In the genomic region with DNA sequence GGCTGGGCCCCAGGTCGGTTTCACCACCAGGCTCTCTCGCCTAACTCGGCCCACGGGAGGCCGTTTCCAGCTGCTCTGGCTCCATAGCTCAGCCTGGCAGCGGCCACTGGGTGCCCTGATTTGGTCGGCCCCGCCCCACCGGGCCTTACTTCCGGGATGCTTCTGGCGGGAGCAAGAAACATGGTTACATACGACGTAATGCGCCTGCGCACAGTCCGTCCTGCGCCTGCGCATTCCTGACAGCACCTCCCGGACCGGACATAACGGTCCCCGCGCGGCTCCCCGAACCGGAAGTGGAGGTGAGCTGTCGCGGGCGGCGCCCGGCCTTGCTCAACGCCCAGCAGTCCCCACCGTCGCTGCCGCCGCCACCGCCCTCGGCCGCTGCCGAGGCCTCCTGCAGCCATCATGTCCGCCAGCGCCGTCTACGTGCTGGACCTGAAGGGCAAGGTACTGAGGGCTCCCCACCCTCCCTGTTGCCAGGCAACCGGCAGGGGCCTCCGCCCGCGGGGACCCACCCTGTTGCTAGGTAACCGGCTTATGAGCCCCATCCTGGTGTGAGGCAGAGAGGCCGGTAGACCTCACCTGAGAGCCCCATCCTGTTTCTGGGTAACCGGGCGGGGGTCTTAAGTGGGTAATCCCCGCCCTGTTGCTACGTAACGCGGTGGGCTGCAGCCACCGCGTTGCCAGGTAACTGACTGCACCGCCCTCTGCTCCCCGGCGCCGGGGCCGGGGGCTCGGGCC, we compare ENCODE assay signal across 8 cellular contexts. TPM values are rescaled to one million over a fixed set of nuclear protein-coding genes. Genes with fewer than 3 reads are reported as not detected.
DNase-seq lines count a peak whose midpoint lies in the region; ATAC-seq and TF ChIP-seq lines count a peak whose summit lies in the region.

A gene (plus strand): TSS at position 290 of the 741 bp plus-strand sequence. CDS start 116 bp downstream, at position 406.

- peak within 1 kb of the TSS; percentile 100 for H2AK9ac ChIP-seq in IMR-90 (replicated peaks; ENCODE audit: low read depth, low read length, poor library complexity)

- peaks cover 11% of the 10 kb centered on the region for H3K4me1 ChIP-seq in IMR-90 (ENCODE audit: control insufficient read depth, insufficient read depth, low read length)

- WGBS in IMR-90 (ENCODE audit: extremely low coverage in 2 of 2, insufficient read length in 1 of 2), 2 experiments, result 1% methylated on average over 52 of the region's 64 CpGs; no CpG with 5 or more reads in 1 of the 2 experiments

- POLR2A ChIA-PET in IMR-90 (lab: Charles Lee; ENCODE audit: unreplicated experiment), result no interaction called here

- H3K4ac ChIP-seq in IMR-90 (ENCODE audit: low read depth, low read length), result peak within 1 kb of the TSS; percentile 97

- H3K14ac ChIP-seq in IMR-90 (replicated peaks; ENCODE audit: low read depth, low read length), result peak within 1 kb of the TSS; percentile 91

- H3K56ac ChIP-seq in IMR-90 (ENCODE audit: extremely low read depth, insufficient read depth, low read length), result peak within 1 kb of the TSS; percentile 94

- CTCF ChIA-PET in IMR-90 (lab: Yijun Ruan, JAX), result interaction anchor here (0.9 kb wide), 1 partner anchor 13 kb away, joined by 3 read pairs; a partner anchor contains a TSS

- ATAC-seq in GM21528 (IDR thresholded peaks at IDR 0.05; ENCODE audit: low FRiP score, unreplicated experiment), result peak; percentile 84
- ATAC-seq in IMR-90 (ENCODE audit: low read depth), result peak; percentile 85

- H3K4me2 ChIP-seq in IMR-90 (ENCODE audit: low read depth, low read length), result peak within 1 kb of the TSS; percentile 98

- H3K9ac ChIP-seq in IMR-90 (ENCODE audit: low read depth, low read length), result peak within 1 kb of the TSS; percentile 96

- peaks cover 8 to 46% of the 10 kb centered on the region in 2 experiments; a peak in 3 of 4 replicates for H3K79me1 ChIP-seq in IMR-90 (ENCODE audit: low read depth in 1 of 2, low read length in 2 of 2)

- TF ChIP-seq CTCF in IMR-90 (conservative IDR thresholded peaks at IDR 0.05; ENCODE audit: low read depth, low read length), result no peak

- H2AK5ac ChIP-seq in IMR-90 (ENCODE audit: low read depth, low read length), result peak within 1 kb of the TSS; percentile 95

- H4K20me1 ChIP-seq in IMR-90 (ENCODE audit: insufficient read depth, low read length), result peaks cover 41% of the 10 kb centered on the region

- H3K23ac ChIP-seq in IMR-90 (ENCODE audit: low read depth, low read length), result peak within 1 kb of the TSS; percentile 96

- H4K5ac ChIP-seq in IMR-90 (ENCODE audit: low read depth, low read length), result peak within 1 kb of the TSS; percentile 93

- peak within 1 kb of the TSS; percentile 23; the same call in 1 of the 2 replicates for H2BK20ac ChIP-seq in IMR-90 (ENCODE audit: low read depth, low read length)

- DNase-seq in DMS 273 (lab: John Stamatoyannopoulos, UW; ENCODE audit: unreplicated experiment) (peak; percentile 99), IMR-90 (peak; percentile 97), OCI-M1 (lab: John Stamatoyannopoulos, UW) (peak; percentile 97), activated T-cell treated with anti-CD3 and anti-CD28 coated beads for 4 hours (peak; percentile 98), epithelial cell of prostate (ENCODE audit: low read depth, low spot score) (peak; percentile 86), mucosa of gallbladder (ENCODE audit: low spot score) (peak; percentile 98)
- peak; percentile 96 to 97 for DNase-seq in stimulated activated CD8-positive, alpha-beta memory T cell treated with anti-CD3 and anti-CD28 coated beads, Interleukin-4, amount 100 ng/mL, for 4 hours (ENCODE audit: low read depth in 2 of 2, low spot score in 1 of 2)

- H2BK15ac ChIP-seq in IMR-90 (ENCODE audit: low read depth, low read length), result peak within 1 kb of the TSS; percentile 57; the same call in 2 of the 3 replicates

- H2BK5ac ChIP-seq in IMR-90 (ENCODE audit: low read depth, low read length, poor library complexity, severe bottlenecking), result peak within 1 kb of the TSS; percentile 97

- peaks cover 22% of the 10 kb centered on the region for H3K36me3 ChIP-seq in IMR-90 (ENCODE audit: control insufficient read depth, insufficient read depth, low read length)

- H3K9me3 ChIP-seq in IMR-90 (ENCODE audit: control insufficient read depth, insufficient read depth, low read length), result no peaks in the 10 kb centered on the region

- dilution Hi-C loops in IMR-90 (cut with HindIII; ENCODE audit: low sequenced_read_pairs, unreplicated experiment), result no loop called here

- H3K27ac ChIP-seq in IMR-90 (ENCODE audit: insufficient read depth, low read length) (peak within 1 kb of the TSS; percentile 97), epithelial cell of prostate (peak within 1 kb of the TSS; percentile 69)

- H3K4me3 ChIP-seq in IMR-90 (ENCODE audit: insufficient read depth, low read depth, low read length), result peak within 1 kb of the TSS; percentile 94

- H2AFZ ChIP-seq in IMR-90 (replicated peaks; ENCODE audit: low read length, poor library complexity), result peak within 1 kb of the TSS; percentile 91

- H3K18ac ChIP-seq in IMR-90 (ENCODE audit: low read depth, low read length), result peak within 1 kb of the TSS; percentile 48

- peak within 1 kb of the TSS; percentile 64 for H2BK120ac ChIP-seq in IMR-90 (ENCODE audit: low read depth, low read length)

- H3K27me3 ChIP-seq in IMR-90 (ENCODE audit: control insufficient read depth, insufficient read depth, low read length), result no peaks in the 10 kb centered on the region

- intact Hi-C loops in IMR-90 (cut with micrococcal nuclease), result loop anchor here (2.0 to 5.0 kb wide), 2 partner anchors 120 to 185 kb away; a partner anchor contains a TSS

- H4K91ac ChIP-seq in IMR-90 (ENCODE audit: insufficient read depth, low read depth, low read length), result peak within 1 kb of the TSS; percentile 91

- H4K8ac ChIP-seq in IMR-90 (ENCODE audit: low read depth in 2 of 2, low read length in 2 of 2), result peak within 1 kb of the TSS; percentile 71 to 98

- BruUV-seq in IMR-90 (replicated peaks; lab: Mats Ljungman, UMichigan), result no TSS peak

- no peak for TF ChIP-seq RAD21 in IMR-90 (IDR thresholded peaks at IDR 0.05; ENCODE audit: low read length)

- peaks cover 24% of the 10 kb centered on the region for H3K9me1 ChIP-seq in IMR-90 (ENCODE audit: insufficient read depth, low read length)

- TF ChIP-seq POLR2A in IMR-90 (IDR thresholded peaks at IDR 0.05; ENCODE audit: low read depth, low read length), result 0 out of 2 replicates have a peak, but pooled peaks have one; percentile 42

- in situ Hi-C loops in IMR-90 (cut with MboI; ENCODE audit: low sequenced_read_pairs), result loop anchor here (25.0 kb wide), 4 partner anchors 360 to 1085 kb away; a partner anchor contains a TSS

TF ChIP-seq in IMR-90, 13 proteins besides CTCF, POLR2A, EP300 and RAD21:
- TF ChIP-seq MAZ (IDR thresholded peaks at IDR 0.05; ENCODE audit: borderline replicate concordance, low read depth, low read length) (peak; percentile 48; the same call in 1 of the 2 replicates), RCOR1 (IDR thresholded peaks at IDR 0.05; ENCODE audit: insufficient replicate concordance, low read length) (no peak), RFX5 (IDR thresholded peaks at IDR 0.05; ENCODE audit: low read depth, low read length) (no peak), SMC3 (IDR thresholded peaks at IDR 0.05; ENCODE audit: low read depth, low read length) (no peak), MXI1 (IDR thresholded peaks at IDR 0.05; ENCODE audit: borderline replicate concordance, low read depth, low read length) (peak; percentile 35; the same call in 1 of the 2 replicates), CEBPB (IDR thresholded peaks at IDR 0.05; ENCODE audit: low read depth, low read length) (peak; percentile 78)

RNA-seq across cellular contexts. Expression of the gene that starts here (rescaled TPM):
- 85.1 and 85.8 TPM in 2 replicates for total RNA-seq in IMR-90 (2012; rRNA removed)
- polyA plus RNA-seq in IMR-90 (2012; rRNA removed), result 97.4 and 99.1 TPM in 2 replicates
- 70.2 and 144 TPM in 2 replicates for polyA plus RNA-seq in IMR-90 (2012; cell fraction: cytosol; rRNA removed)
- 123 and 181 TPM in 2 replicates for polyA plus RNA-seq in IMR-90 (2012; cell fraction: nucleus; rRNA removed; ENCODE audit: low replicate concordance)
- total RNA-seq in mucosa of gallbladder, result 84.0 TPM

Comparison
In these comparisons a context has a peak if more than half of its experiments do, and no peak if none do; other contexts are left out.
1. Peak in every context shown above with its lines: DNase-seq, ATAC-seq, H3K4me3 ChIP-seq and H3K27ac ChIP-seq.